ENCODE assay signal across 21 cellular contexts in genomic region chr6:44664716-44665115, GRCh38.
DNase-seq lines count a peak whose midpoint lies in the region; ATAC-seq, FAIRE-seq and TF ChIP-seq lines count a peak whose summit lies in the region.
"Had no signal": no experiment of that assay in that cellular context is flagged by ENCODE, and none has a peak within 500 bp of the region (broad histone marks: within the 10 kb centered on the region; RNA-seq: fewer than 3 reads in every experiment).

No MANE protein-coding gene starts in this region.

- no peak overlapping the region for H3K9ac ChIP-seq in astrocyte (ENCODE audit: low read length)
- H3K9ac ChIP-seq: KMS-11 had no signal

- intact Hi-C loops in left ventricle myocardium superior (cut with micrococcal nuclease), result no loop called here

- no peaks in the 10 kb centered on the region for H3K9me3 ChIP-seq in astrocyte (ENCODE audit: insufficient read depth, low read depth, low read length)
- H3K9me3 ChIP-seq: prostate gland had no signal

- no peak overlapping the region for H3K4me2 ChIP-seq in astrocyte (ENCODE audit: low read length)
- H3K4me2 ChIP-seq: KMS-11 had no signal

- H3K27me3 Mint-ChIP-seq in astrocyte (ENCODE audit: low read depth, unreplicated experiment) (no peaks in the 10 kb centered on the region), osteocyte (ENCODE audit: unreplicated experiment) (no peaks in the 10 kb centered on the region)
- H3K27me3 Mint-ChIP-seq: activated CD4-positive, alpha-beta T cell treated with anti-CD3 and anti-CD28 coated beads for 36 hours had no signal

- H3K4me3 Mint-ChIP-seq in astrocyte (ENCODE audit: unreplicated experiment) (no peak overlapping the region), osteocyte (ENCODE audit: unreplicated experiment) (peak overlapping the region; percentile 20)
- H3K4me3 Mint-ChIP-seq: activated CD4-positive, alpha-beta T cell treated with anti-CD3 and anti-CD28 coated beads for 36 hours; nephron progenitor cell had no signal

- TF ChIP-seq CTCF in astrocyte (IDR thresholded peaks at IDR 0.05; ENCODE audit: insufficient read depth, low read depth, low read length), result no peak
- TF ChIP-seq CTCF in osteocyte (IDR thresholded peaks at IDR 0.05), result no peak

- no peak for ATAC-seq in left ventricle myocardium superior
- ATAC-seq: activated CD4-positive, alpha-beta T cell treated with anti-CD3 and anti-CD28 coated beads for 36 hours; GM12878; HCT116 had no signal

- peaks cover 88% of the 10 kb centered on the region for H3K4me1 Mint-ChIP-seq in astrocyte (ENCODE audit: low read depth, unreplicated experiment)
- peaks cover 97% of the 10 kb centered on the region for H3K4me1 Mint-ChIP-seq in osteocyte (ENCODE audit: unreplicated experiment)
- H3K4me1 Mint-ChIP-seq: activated CD4-positive, alpha-beta T cell treated with anti-CD3 and anti-CD28 coated beads for 36 hours had no signal

- H4K20me1 ChIP-seq in astrocyte (ENCODE audit: insufficient read depth, low read length), result no peaks in the 10 kb centered on the region

- H3K4me3 ChIP-seq in astrocyte (ENCODE audit: insufficient read depth, low read depth, low read length), result no peak overlapping the region
- H3K4me3 ChIP-seq: GM12878, prostate gland had no signal

- peaks cover 7% of the 10 kb centered on the region for H3K36me3 Mint-ChIP-seq in astrocyte (ENCODE audit: low read depth, unreplicated experiment)
- H3K36me3 Mint-ChIP-seq in osteocyte (ENCODE audit: unreplicated experiment), result no peaks in the 10 kb centered on the region

- no peaks in the 10 kb centered on the region for H3K79me2 ChIP-seq in astrocyte (ENCODE audit: insufficient read depth, low read length)

- H3K36me3 ChIP-seq in astrocyte (ENCODE audit: insufficient read depth, low read length), result no peaks in the 10 kb centered on the region
- H3K36me3 ChIP-seq: prostate gland had no signal

- no peak overlapping the region for H2AFZ ChIP-seq in astrocyte (ENCODE audit: low read depth, low read length)

- no peaks in the 10 kb centered on the region for H3K27me3 ChIP-seq in astrocyte (ENCODE audit: insufficient read depth, low read length)

- H3K27ac Mint-ChIP-seq in astrocyte (ENCODE audit: unreplicated experiment), result peak overlapping the region; percentile 59
- H3K27ac Mint-ChIP-seq in osteocyte (ENCODE audit: unreplicated experiment), result peak overlapping the region; percentile 54
- H3K27ac Mint-ChIP-seq: activated CD4-positive, alpha-beta T cell treated with anti-CD3 and anti-CD28 coated beads for 36 hours; nephron progenitor cell had no signal

- H3K27ac ChIP-seq in astrocyte (ENCODE audit: low read depth, low read length), result no peak overlapping the region
- H3K27ac ChIP-seq: KMS-11 had no signal

- DNase-seq in GM03348 (ENCODE audit: low spot score) (peak; percentile 35), NCI-H2227 treated with DMSO at 0.1 percent for 48 hours (lab: John Stamatoyannopoulos, UW) (peak; percentile 6), astrocyte (ENCODE audit: low read depth) (peak; percentile 69), osteocyte (ENCODE audit: extremely low spot score, unreplicated experiment) (no peak), urothelium cell line (ENCODE audit: low spot score) (no peak), left ventricle myocardium superior (no peak), SKM-1 treated with dmso at 0.1 percent for 144 hours (lab: John Stamatoyannopoulos, UW; ENCODE audit: unreplicated experiment) (no peak), kidney tubule cell (ENCODE audit: low spot score) (no peak)
- DNase-seq: activated CD4-positive, alpha-beta T cell treated with anti-CD3 and anti-CD28 coated beads for 36 hours; activated gamma-delta T cell; cerebellar nuclear complex; nephron progenitor cell; SIG-M5; small intestine; T1000 had no signal

- H3K9me3 Mint-ChIP-seq in astrocyte (ENCODE audit: unreplicated experiment) (peaks cover 2% of the 10 kb centered on the region), osteocyte (ENCODE audit: unreplicated experiment) (no peaks in the 10 kb centered on the region)
- H3K9me3 Mint-ChIP-seq: nephron progenitor cell had no signal

- FAIRE-seq in astrocyte (lab: Jason Lieb, UNC), result no peak
- no peak for FAIRE-seq in urothelium cell line (lab: Jason Lieb, UNC)
- FAIRE-seq: G401.6, GM12878, islet of Langerhans, small intestine had no signal

- H3K4me1 ChIP-seq in astrocyte (ENCODE audit: insufficient read depth, low read length), result peaks cover 58% of the 10 kb centered on the region

Comparison
In these comparisons a context has a peak if more than half of its experiments do, and no peak if none do; other contexts are left out.
1. DNase-seq: peak in GM03348 (single experiment), NCI-H2227 treated with DMSO at 0.1 percent for 48 hours (single experiment) and astrocyte (single experiment); none in osteocyte (single experiment), urothelium cell line (single experiment), left ventricle myocardium superior (single experiment), SKM-1 treated with dmso at 0.1 percent for 144 hours (single experiment) and kidney tubule cell (single experiment).